ENCODE assay signal across 8 cellular contexts in the genomic region with DNA sequence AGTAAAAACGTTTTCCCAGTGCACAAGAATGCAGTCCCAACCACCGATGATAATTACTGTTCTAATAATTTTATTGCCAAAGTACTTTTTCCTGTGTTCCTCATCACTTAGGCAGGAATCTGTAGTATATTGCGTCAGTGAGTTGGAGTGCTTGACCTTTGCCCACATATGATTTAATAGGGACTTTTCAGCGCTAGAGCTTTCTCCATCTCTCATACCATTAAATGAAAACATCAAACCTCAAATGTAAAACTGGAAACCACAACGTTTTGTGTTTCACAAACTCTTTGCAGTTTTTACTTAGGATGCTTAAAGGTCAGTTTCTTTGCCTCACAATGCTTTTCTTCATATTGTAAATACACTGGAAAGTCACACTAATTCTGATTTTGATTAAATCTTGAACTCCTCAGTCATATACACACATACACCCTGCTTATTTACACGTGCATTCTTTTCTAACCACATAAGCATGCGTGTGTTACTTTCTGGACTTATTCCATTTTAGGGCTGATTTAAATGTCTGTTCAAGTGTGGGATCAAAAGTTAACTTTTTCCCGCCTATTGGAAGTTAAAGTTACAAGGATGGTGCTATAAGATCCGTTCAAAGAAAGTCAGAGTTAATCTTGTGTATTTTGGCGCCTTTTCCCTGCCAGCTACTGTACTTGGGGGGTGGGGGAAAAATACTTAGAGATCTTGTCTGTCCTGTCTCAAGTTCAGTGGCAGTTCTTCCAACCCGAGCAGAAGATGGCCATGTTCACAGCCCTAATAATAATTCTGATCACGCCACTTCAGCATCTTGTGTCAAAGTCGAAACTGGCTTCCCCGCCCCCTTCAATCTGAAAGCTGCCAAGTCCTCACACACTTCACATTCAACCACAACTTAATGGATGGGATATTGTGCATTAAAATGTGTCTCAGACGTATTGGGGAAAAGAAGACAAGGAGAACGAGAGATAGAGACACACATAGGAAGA. TPM values are rescaled to one million over a fixed set of nuclear protein-coding genes. Genes with fewer than 3 reads are reported as not detected.
A peak's percentile ranks its signal among the peaks of the same experiment; 100 is the strongest.
DNase-seq lines count a peak whose midpoint lies in the region; ATAC-seq and TF ChIP-seq lines count a peak whose summit lies in the region.

No MANE protein-coding gene starts in this region.

- H3K27ac ChIP-seq in lower lobe of right lung (peak overlapping the region; percentile 93), urinary bladder (ENCODE audit: low read depth) (peak overlapping the region; percentile 74)

- no peaks in the 10 kb centered on the region for H3K9me3 ChIP-seq in lower lobe of right lung

- intact Hi-C loops in MCF 10A (cut with micrococcal nuclease) (loop anchor here (5.0 to 10.0 kb wide), 4 partner anchors 198 to 873 kb away; no protein-coding TSS in a partner anchor), lower lobe of right lung (cut with DNase I) (no loop called here)

- H3K4me3 Mint-ChIP-seq in MCF 10A (ENCODE audit: unreplicated experiment), result peak overlapping the region; percentile 86

- ATAC-seq in lower lobe of right lung, result peak in 1 of 2 donors; percentile 7
- no peak for ATAC-seq in GM19452 (IDR thresholded peaks at IDR 0.05; ENCODE audit: unreplicated experiment)

- TF ChIP-seq CTCF in MCF 10A (IDR thresholded peaks at IDR 0.05; ENCODE audit: unreplicated experiment) (no peak), lower lobe of right lung (IDR thresholded peaks at IDR 0.05) (no peak)

- H3K4me1 Mint-ChIP-seq in MCF 10A (ENCODE audit: insufficient read depth, unreplicated experiment), result peaks cover 65% of the 10 kb centered on the region

- no peaks in the 10 kb centered on the region for H3K27me3 ChIP-seq in lower lobe of right lung (ENCODE audit: low read depth)

- CTCF ChIA-PET in MCF 10A (lab: Yijun Ruan, JAX), result interaction anchor here (0.7 to 1.7 kb wide), 4 partner anchors 11 to 893 kb away, joined by 3 to 11 read pairs (median 4); no protein-coding TSS in a partner anchor

- POLR2A ChIA-PET in MCF 10A (lab: Yijun Ruan, JAX), result interaction anchor here (0.5 to 6.1 kb wide), 18 partner anchors 9 to 905 kb away, joined by 3 to 77 read pairs (median 5); no protein-coding TSS in a partner anchor

- H3K27me3 Mint-ChIP-seq in MCF 10A (ENCODE audit: insufficient read depth, unreplicated experiment), result no peaks in the 10 kb centered on the region

- no peaks in the 10 kb centered on the region for H3K9me3 Mint-ChIP-seq in MCF 10A (ENCODE audit: unreplicated experiment)

- H3K36me3 ChIP-seq in lower lobe of right lung (no peaks in the 10 kb centered on the region), urinary bladder (ENCODE audit: insufficient read depth) (no peaks in the 10 kb centered on the region)

- H3K4me3 ChIP-seq in lower lobe of right lung, result peak overlapping the region; percentile 65
- H3K4me3 ChIP-seq in urinary bladder (ENCODE audit: low read depth, low read length), result peak overlapping the region; percentile 39

- 12% methylated on average over 16 of the region's 16 CpGs for WGBS in urinary bladder

- peak; percentile 67 for DNase-seq in DMS153 treated with DMSO at 0.1 percent for 48 hours (lab: John Stamatoyannopoulos, UW; ENCODE audit: unreplicated experiment)
- DNase-seq in DMS153 (lab: John Stamatoyannopoulos, UW), result no peak
- peak; percentile 71 for DNase-seq in NCI-H2196 (lab: John Stamatoyannopoulos, UW; ENCODE audit: unreplicated experiment)
- DNase-seq in MCF 10A (ENCODE audit: unreplicated experiment), result peak; percentile 84
- no peak for DNase-seq in lower lobe of right lung
- no peak for DNase-seq in retina

- peaks cover 45% of the 10 kb centered on the region for H3K4me1 ChIP-seq in lower lobe of right lung
- no peaks in the 10 kb centered on the region for H3K4me1 ChIP-seq in urinary bladder (ENCODE audit: insufficient read depth)

- BruUV-seq in MCF 10A (replicated peaks; lab: Mats Ljungman, UMichigan), result no TSS peak

- H3K36me3 Mint-ChIP-seq in MCF 10A (ENCODE audit: insufficient read depth, unreplicated experiment), result no peaks in the 10 kb centered on the region

- H3K27ac Mint-ChIP-seq in MCF 10A (ENCODE audit: low read depth, unreplicated experiment), result peak overlapping the region; percentile 81

RNA-seq across cellular contexts. Expression of a gene that starts 6.6 kb away (rescaled TPM):
- total RNA-seq in MCF 10A (2022) (52.2 and 70.8 TPM in 2 replicates), lower lobe of right lung (97.7 TPM), urinary bladder (217 TPM)
- 20.8 TPM for polyA plus RNA-seq in urinary bladder

Comparison
In these comparisons a context has a peak if more than half of its experiments do, and no peak if none do; other contexts are left out.
1. DNase-seq: peak in DMS153 treated with DMSO at 0.1 percent for 48 hours (single experiment), NCI-H2196 (single experiment) and MCF 10A (single experiment); none in DMS153 (single experiment), lower lobe of right lung (single experiment) and retina (single experiment).